6 cellular contexts compared by ENCODE assay signal in genomic region chr1:46341222-46342083, GRCh38. TPM values are rescaled to one million over a fixed set of nuclear protein-coding genes. Genes with fewer than 3 reads are reported as not detected.
DNase-seq lines count a peak whose midpoint lies in the region; ATAC-seq and TF ChIP-seq lines count a peak whose summit lies in the region.

No MANE protein-coding gene starts in this region.

- H3F3A ChIP-seq in PC-9 (ENCODE audit: insufficient read depth, low read depth): peaks cover 31% of the 10 kb centered on the region
- H3F3A ChIP-seq in smooth muscle cell (ENCODE audit: low read depth): peaks cover 4% of the 10 kb centered on the region

- no peaks in the 10 kb centered on the region for H3K9me2 ChIP-seq in PC-9 (ENCODE audit: insufficient read depth)

- H3K9ac ChIP-seq in smooth muscle cell (ENCODE audit: low read depth): peak overlapping the region; percentile 89

- BruUV-seq in PC-9 (replicated peaks; lab: Mats Ljungman, UMichigan): TSS peak; percentile 24

- intact Hi-C loops in PC-9 (cut with micrococcal nuclease; ENCODE audit: unreplicated experiment): loop anchor here (2.0 to 10.0 kb wide), 2 partner anchors 53 to 1327 kb away; partner anchors contain the start of genes FAAH, HECTD3 and UROD
- intact Hi-C loops in esophagus squamous epithelium (cut with DNase I): loop anchor here (5.0 kb wide), 1 partner anchor 39 kb away; the partner anchor contains the start of genes LRRC41 and UQCRH

- no peak for TF ChIP-seq POLR2A in esophagus squamous epithelium (IDR thresholded peaks at IDR 0.05)

- peak overlapping the region; percentile 87; the same call in 1 of the 2 replicates for H2AFZ ChIP-seq in PC-9
- peak overlapping the region; percentile 82 for H2AFZ ChIP-seq in smooth muscle cell (ENCODE audit: low read depth)

- no peak for DNase-seq in PC-9
- no peak for DNase-seq in esophagus squamous epithelium (lab: John Stamatoyannopoulos, UW)
- DNase-seq in smooth muscle cell (lab: John Stamatoyannopoulos, UW; ENCODE audit: unreplicated experiment): no peak
- no peak for DNase-seq in cerebellar cortex (ENCODE audit: low spot score)

- H3K4me2 ChIP-seq in PC-9 (peak overlapping the region; percentile 83), smooth muscle cell (peak overlapping the region; percentile 91)

- peak overlapping the region; percentile 96 for H3K4me3 ChIP-seq in PC-9
- peak overlapping the region; percentile 70 to 81 (median 76) for H3K4me3 ChIP-seq in esophagus squamous epithelium
- H3K4me3 ChIP-seq in smooth muscle cell: peak overlapping the region; percentile 69

- H3K9me3 ChIP-seq in PC-9 (ENCODE audit: insufficient read depth, low read depth) (no peaks in the 10 kb centered on the region), esophagus squamous epithelium (no peaks in the 10 kb centered on the region), smooth muscle cell (replicated peaks; ENCODE audit: low read depth) (no peaks in the 10 kb centered on the region)

- no peaks in the 10 kb centered on the region; the same call in 1 of the 2 replicates for H3K36me3 ChIP-seq in PC-9 (ENCODE audit: low read depth)
- H3K36me3 ChIP-seq in esophagus squamous epithelium: peaks cover 0 to 45% (median 0%) of the 10 kb centered on the region in 3 donors
- peaks cover 6% of the 10 kb centered on the region for H3K36me3 ChIP-seq in smooth muscle cell (ENCODE audit: low read depth)

- H3K27me3 ChIP-seq in PC-9 (ENCODE audit: insufficient read depth, low read depth) (no peaks in the 10 kb centered on the region), esophagus squamous epithelium (no peaks in the 10 kb centered on the region), smooth muscle cell (ENCODE audit: low read depth) (no peaks in the 10 kb centered on the region)

- H3K27ac ChIP-seq in PC-9 (peak overlapping the region; percentile 90), esophagus squamous epithelium (peak overlapping the region; percentile 95 to 98 (median 97)), smooth muscle cell (ENCODE audit: low read depth) (peak overlapping the region; percentile 89)

- H4K20me1 ChIP-seq in PC-9 (ENCODE audit: insufficient read depth): no peaks in the 10 kb centered on the region
- no peaks in the 10 kb centered on the region for H4K20me1 ChIP-seq in smooth muscle cell (ENCODE audit: low read depth)

- CTCF ChIA-PET in PC-9 (lab: Charles Lee): interaction anchor here (0.7 kb wide), 1 partner anchor 23 kb away, joined by 4 read pairs; no protein-coding TSS in a partner anchor

- WGBS in esophagus squamous epithelium, 2 donors: 41 to 53% methylated on average over 19 to 31 of the region's 31 CpGs
- WGBS in smooth muscle cell (ENCODE audit: low lambda C conversion rate): 55% methylated on average over 30 of the region's 31 CpGs

- ATAC-seq in HG03108 (IDR thresholded peaks at IDR 0.05; ENCODE audit: unreplicated experiment): no peak
- ATAC-seq in HG03565 (IDR thresholded peaks at IDR 0.05; ENCODE audit: unreplicated experiment): no peak

- POLR2A ChIA-PET in PC-9 (lab: Charles Lee; ENCODE audit: unreplicated experiment): interaction anchor here (0.6 kb wide), 1 partner anchor 15 kb away, joined by 3 read pairs; no protein-coding TSS in a partner anchor

- H3K79me2 ChIP-seq in PC-9 (ENCODE audit: low read depth) (peaks cover 17% of the 10 kb centered on the region), smooth muscle cell (ENCODE audit: low read depth) (no peaks in the 10 kb centered on the region)

- no peak for TF ChIP-seq CTCF in PC-9 (conservative IDR thresholded peaks at IDR 0.05)
- TF ChIP-seq CTCF in esophagus squamous epithelium (IDR thresholded peaks at IDR 0.05): no peak
- TF ChIP-seq CTCF in smooth muscle cell (IDR thresholded peaks at IDR 0.05; ENCODE audit: borderline replicate concordance, insufficient read depth, poor library complexity, severe bottlenecking): no peak

- H3K4me1 ChIP-seq in PC-9 (replicated peaks; ENCODE audit: insufficient read depth) (peaks cover 20% of the 10 kb centered on the region; the same call in 1 of the 2 replicates), esophagus squamous epithelium (peaks cover 4 to 34% (median 12%) of the 10 kb centered on the region in 3 donors), smooth muscle cell (ENCODE audit: low read depth) (peaks cover 11% of the 10 kb centered on the region)

RNA-seq across cellular contexts. Expression of gene NSUN4, which starts 0.8 kb away (rescaled TPM):
- total RNA-seq in PC-9 (2021) (31.7 and 33.9 TPM in 2 replicates), esophagus squamous epithelium (10 to 100 TPM; 10.1 to 22.1 (median 16.2) TPM), smooth muscle cell (12.5 and 14.1 TPM in 2 replicates)
- polyA plus RNA-seq in smooth muscle cell: 10.6 and 10.8 TPM in 2 replicates

RNA-seq across cellular contexts. Expression of gene UQCRH, which starts 38.0 kb away (rescaled TPM):
- total RNA-seq in PC-9 (2021) (457 and 551 TPM in 2 replicates), esophagus squamous epithelium (100 to 1,000 TPM; 329 to 618 (median 564) TPM), smooth muscle cell (555 and 652 TPM in 2 replicates)
- 284 and 333 TPM in 2 replicates for polyA plus RNA-seq in smooth muscle cell

RNA-seq across cellular contexts. Expression of gene LRRC41, which starts 38.0 kb away (rescaled TPM):
- 65.9 and 66.3 TPM in 2 replicates for total RNA-seq in PC-9 (2021)
- total RNA-seq in esophagus squamous epithelium: 10 to 100 TPM; 44.1 to 66.4 (median 57.6) TPM
- 91.5 and 105 TPM in 2 replicates for total RNA-seq in smooth muscle cell
- 118 and 121 TPM in 2 replicates for polyA plus RNA-seq in smooth muscle cell

RNA-seq across cellular contexts. Expression of gene FAAH, which starts 52.7 kb away (rescaled TPM):
- 19.1 and 23.8 TPM in 2 replicates for total RNA-seq in PC-9 (2021)
- total RNA-seq in esophagus squamous epithelium: 10 to 100 TPM; 12.3 to 29.6 (median 16.7) TPM
- 8.9 and 11.1 TPM in 2 replicates for total RNA-seq in smooth muscle cell
- 5.7 and 12.1 TPM in 2 replicates for polyA plus RNA-seq in smooth muscle cell
